In genomic region chr7:3089493-3089892, GRCh38 we compare ENCODE assay signal across 1 cellular context.
TF ChIP-seq lines count a peak whose summit lies in the region.

No MANE protein-coding gene starts in this region.

TF ChIP-seq in HCT116, 20 proteins besides CTCF, POLR2A, EP300 and RAD21 (continued from another document):
- no peak for TF ChIP-seq ATF3 (IDR thresholded peaks at IDR 0.05)
- TF ChIP-seq FOSL1 (IDR thresholded peaks at IDR 0.05; ENCODE audit: low read depth): no peak
- no peak for TF ChIP-seq SRF (IDR thresholded peaks at IDR 0.05; ENCODE audit: low read depth)
- no peak for TF ChIP-seq ELF1 (IDR thresholded peaks at IDR 0.05; ENCODE audit: borderline replicate concordance, low read depth)
- TF ChIP-seq ZBTB33 (IDR thresholded peaks at IDR 0.05; ENCODE audit: extremely low read depth, insufficient replicate concordance, low read length): no peak
- TF ChIP-seq YY1 (IDR thresholded peaks at IDR 0.05; ENCODE audit: extremely low read depth, insufficient replicate concordance, low read depth, low read length): no peak
- TF ChIP-seq EZH2phosphoT487 (IDR thresholded peaks at IDR 0.05; ENCODE audit: borderline replicate concordance): no peak
- no peak for TF ChIP-seq JUND (IDR thresholded peaks at IDR 0.05)
- TF ChIP-seq, protein P1, sequence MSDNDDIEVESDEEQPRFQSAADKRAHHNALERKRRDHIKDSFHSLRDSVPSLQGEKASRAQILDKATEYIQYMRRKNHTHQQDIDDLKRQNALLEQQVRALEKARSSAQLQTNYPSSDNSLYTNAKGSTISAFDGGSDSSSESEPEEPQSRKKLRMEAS (IDR thresholded peaks at IDR 0.05): no peak
- no peak for TF ChIP-seq EZH2 (IDR thresholded peaks at IDR 0.05)
- no peak for TF ChIP-seq POLR2AphosphoS5 (IDR thresholded peaks at IDR 0.05; ENCODE audit: low read depth, low read length)
- TF ChIP-seq ZNF274 (IDR thresholded peaks at IDR 0.05; ENCODE audit: low read depth, low read length): no peak
- TF ChIP-seq, protein P2, sequence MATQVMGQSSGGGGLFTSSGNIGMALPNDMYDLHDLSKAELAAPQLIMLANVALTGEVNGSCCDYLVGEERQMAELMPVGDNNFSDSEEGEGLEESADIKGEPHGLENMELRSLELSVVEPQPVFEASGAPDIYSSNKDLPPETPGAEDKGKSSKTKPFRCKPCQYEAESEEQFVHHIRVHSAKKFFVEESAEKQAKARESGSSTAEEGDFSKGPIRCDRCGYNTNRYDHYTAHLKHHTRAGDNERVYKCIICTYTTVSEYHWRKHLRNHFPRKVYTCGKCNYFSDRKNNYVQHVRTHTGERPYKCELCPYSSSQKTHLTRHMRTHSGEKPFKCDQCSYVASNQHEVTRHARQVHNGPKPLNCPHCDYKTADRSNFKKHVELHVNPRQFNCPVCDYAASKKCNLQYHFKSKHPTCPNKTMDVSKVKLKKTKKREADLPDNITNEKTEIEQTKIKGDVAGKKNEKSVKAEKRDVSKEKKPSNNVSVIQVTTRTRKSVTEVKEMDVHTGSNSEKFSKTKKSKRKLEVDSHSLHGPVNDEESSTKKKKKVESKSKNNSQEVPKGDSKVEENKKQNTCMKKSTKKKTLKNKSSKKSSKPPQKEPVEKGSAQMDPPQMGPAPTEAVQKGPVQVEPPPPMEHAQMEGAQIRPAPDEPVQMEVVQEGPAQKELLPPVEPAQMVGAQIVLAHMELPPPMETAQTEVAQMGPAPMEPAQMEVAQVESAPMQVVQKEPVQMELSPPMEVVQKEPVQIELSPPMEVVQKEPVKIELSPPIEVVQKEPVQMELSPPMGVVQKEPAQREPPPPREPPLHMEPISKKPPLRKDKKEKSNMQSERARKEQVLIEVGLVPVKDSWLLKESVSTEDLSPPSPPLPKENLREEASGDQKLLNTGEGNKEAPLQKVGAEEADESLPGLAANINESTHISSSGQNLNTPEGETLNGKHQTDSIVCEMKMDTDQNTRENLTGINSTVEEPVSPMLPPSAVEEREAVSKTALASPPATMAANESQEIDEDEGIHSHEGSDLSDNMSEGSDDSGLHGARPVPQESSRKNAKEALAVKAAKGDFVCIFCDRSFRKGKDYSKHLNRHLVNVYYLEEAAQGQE (IDR thresholded peaks at IDR 0.05; ENCODE audit: low read depth): no peak
